Comparison of ENCODE assay signal across 12 cellular contexts in genomic region chr11:94926271-94926625, GRCh38. TPM values are rescaled to one million over a fixed set of nuclear protein-coding genes. Genes with fewer than 3 reads are reported as not detected.
DNase-seq lines count a peak whose midpoint lies in the region; ATAC-seq and TF ChIP-seq lines count a peak whose summit lies in the region.
"Had no signal": no experiment of that assay in that cellular context is flagged by ENCODE, and none has a peak within 500 bp of the region (broad histone marks: within the 10 kb centered on the region; RNA-seq: fewer than 3 reads in every experiment).

No MANE protein-coding gene starts in this region.

- TF ChIP-seq CTCF in Loucy (conservative IDR thresholded peaks at IDR 0.05; ENCODE audit: low read length) (no peak), right atrium auricular region (IDR thresholded peaks at IDR 0.05) (no peak)

- no peak for DNase-seq in right atrium auricular region (ENCODE audit: low spot score)
- no peak for DNase-seq in medulla oblongata (ENCODE audit: extremely low spot score)
- DNase-seq in DMS79 treated with DMSO at 0.1 percent for 48 hours (lab: John Stamatoyannopoulos, UW) = no peak
- no peak for DNase-seq in SW 1271 (lab: John Stamatoyannopoulos, UW)
- DNase-seq: DND-41; stimulated activated CD4-positive, alpha-beta T cell treated with anti-CD3 and anti-CD28 coated beads, Interleukin-2, amount 100 ng/mL, for 48 hours had no signal

- no peaks in the 10 kb centered on the region for H3K79me2 ChIP-seq in Loucy (ENCODE audit: insufficient read depth, low read length)

- no peaks in the 10 kb centered on the region for H3K27me3 ChIP-seq in Loucy (ENCODE audit: insufficient read depth, low read length, poor library complexity, severe bottlenecking)
- no peaks in the 10 kb centered on the region for H3K27me3 ChIP-seq in right atrium auricular region
- H3K27me3 ChIP-seq in skeletal muscle tissue (ENCODE audit: control insufficient read depth in 3 of 3, insufficient read depth in 3 of 3, low read length in 3 of 3) = no peaks in the 10 kb centered on the region
- H3K27me3 ChIP-seq: MG63 had no signal

- H2AFZ ChIP-seq in Loucy (ENCODE audit: low read length) = no peak overlapping the region; the same call in 1 of the 2 replicates

- H3K4me1 ChIP-seq in Loucy (ENCODE audit: insufficient read depth, low read length, poor library complexity, severe bottlenecking) (peaks cover 56% of the 10 kb centered on the region), right atrium auricular region (peaks cover 0 to 32% of the 10 kb centered on the region in 2 donors), skeletal muscle tissue (ENCODE audit: control insufficient read depth in 3 of 3, insufficient read depth in 3 of 3, low read length in 3 of 3) (peaks cover 21 to 22% (median 21%) of the 10 kb centered on the region in 3 donors)

- H3K36me3 ChIP-seq in Loucy (ENCODE audit: insufficient read depth, low read length) (no peaks in the 10 kb centered on the region), right atrium auricular region (no peaks in the 10 kb centered on the region), skeletal muscle tissue (ENCODE audit: control insufficient read depth in 3 of 3, insufficient read depth in 3 of 3, low read length in 3 of 3) (no peaks in the 10 kb centered on the region)
- H3K36me3 ChIP-seq: MG63 had no signal

- peak overlapping the region; percentile 2 for H3K4me2 ChIP-seq in Loucy (ENCODE audit: low read depth, low read length, poor library complexity, severe bottlenecking)

- H3K4me3 ChIP-seq in GM08714 (ENCODE audit: low read length) = peak overlapping the region; percentile 13; the same call in 1 of the 2 replicates
- no peak overlapping the region for H3K4me3 ChIP-seq in Loucy (ENCODE audit: low read length, poor library complexity, severe bottlenecking)
- H3K4me3 ChIP-seq in right atrium auricular region = no peak overlapping the region
- no peak overlapping the region for H3K4me3 ChIP-seq in skeletal muscle tissue (ENCODE audit: low read length in 3 of 3)
- H3K4me3 ChIP-seq: MG63, mucosa of descending colon had no signal

- no peak overlapping the region for H3K9ac ChIP-seq in Loucy (ENCODE audit: low read depth, low read length, poor library complexity, severe bottlenecking)
- H3K9ac ChIP-seq in skeletal muscle tissue (ENCODE audit: low read depth in 1 of 3, low read length in 3 of 3) = no peak overlapping the region

- no peak for ATAC-seq in HG02678 (IDR thresholded peaks at IDR 0.05; ENCODE audit: unreplicated experiment)

- H4K20me1 ChIP-seq in Loucy (ENCODE audit: insufficient read depth, low read length, poor library complexity, severe bottlenecking) = no peaks in the 10 kb centered on the region

- H3K27ac ChIP-seq in right atrium auricular region = peak overlapping the region; percentile 69 to 77
- H3K27ac ChIP-seq in skeletal muscle tissue (ENCODE audit: low read depth, low read length) = peak overlapping the region; percentile 63

- H3K9me2 ChIP-seq in Loucy (replicated peaks; ENCODE audit: low read depth, low read length) = no peaks in the 10 kb centered on the region

- H3F3A ChIP-seq in Loucy (ENCODE audit: low read depth) = peaks cover 9% of the 10 kb centered on the region; the same call in 1 of the 2 replicates

- H3K9me3 ChIP-seq in Loucy (ENCODE audit: insufficient read depth, low read depth, low read length) (no peaks in the 10 kb centered on the region), right atrium auricular region (no peaks in the 10 kb centered on the region), skeletal muscle tissue (ENCODE audit: control insufficient read depth in 3 of 3, low read length in 3 of 3) (no peaks in the 10 kb centered on the region)
- H3K9me3 ChIP-seq: mucosa of descending colon had no signal

RNA-seq across cellular contexts. Expression of gene CWC15, which starts 47.1 kb away (rescaled TPM):
- total RNA-seq in right atrium auricular region = 10 to 100 TPM; 45.3 to 48.6 TPM
- total RNA-seq in skeletal muscle tissue = 28.7 TPM

RNA-seq across cellular contexts. Expression of gene KDM4D, which starts 47.3 kb away (rescaled TPM):
- total RNA-seq in right atrium auricular region (1 to 10 TPM in 1 of 2 donors, under 1 TPM in 1; 0.90 to 1.1 TPM), skeletal muscle tissue (1.0 TPM)
